In genomic region chr6:143140767-143141166, GRCh38 we compare ENCODE assay signal across 18 cellular contexts.
"Had no signal": no experiment of that assay in that cellular context is flagged by ENCODE, and none has a peak within 500 bp of the region (broad histone marks: within the 10 kb centered on the region; RNA-seq: fewer than 3 reads in every experiment).

No MANE protein-coding gene starts in this region.

- H3K9me3 ChIP-seq: esophagus squamous epithelium, transverse colon, vagina had no signal

- DNase-seq: activated CD4-positive, alpha-beta memory T cell treated with anti-CD3 and anti-CD28 coated beads, Interleukin-2, amount 10 ng/mL, durations not matched to agents 7 days and 5 days; activated effector memory CD4-positive, alpha-beta T cell treated with Interleukin-2 at 50 U/mL for 16 hours; activated T-cell treated with anti-CD3 and anti-CD28 coated beads, Interleukin-2, amount 50 U/mL, for 4 hours; effector CD8-positive, alpha-beta T cell; esophagus squamous epithelium; hypothalamus; islet precursor cell; nephron progenitor cell; nucleus accumbens; posterior cingulate gyrus; stimulated activated CD4-positive, alpha-beta T cell treated with anti-CD3 and anti-CD28 coated beads, Interleukin-1b, Interleukin-23, amount 100 ng/mL, for 48 hours; stimulated activated CD8-positive, alpha-beta memory T cell treated with anti-CD3 and anti-CD28 coated beads, Interleukin-4, amount 100 ng/mL, for 48 hours; stimulated activated naive CD4-positive, alpha-beta T cell treated with Interleukin-2 at 50 U/mL for 16 hours; SW 1271; T-helper 2 cell; transverse colon; WERI-Rb-1 had no signal

- H3K36me3 ChIP-seq: vagina, WERI-Rb-1 had no signal

- H3K27ac ChIP-seq: esophagus squamous epithelium, transverse colon, vagina, WERI-Rb-1 had no signal

- H3K4me3 ChIP-seq: esophagus squamous epithelium, transverse colon, vagina had no signal

- H3K4me1 ChIP-seq: esophagus squamous epithelium, transverse colon, vagina had no signal

- H3K27me3 ChIP-seq: esophagus squamous epithelium, transverse colon, vagina had no signal
